In the genomic region with DNA sequence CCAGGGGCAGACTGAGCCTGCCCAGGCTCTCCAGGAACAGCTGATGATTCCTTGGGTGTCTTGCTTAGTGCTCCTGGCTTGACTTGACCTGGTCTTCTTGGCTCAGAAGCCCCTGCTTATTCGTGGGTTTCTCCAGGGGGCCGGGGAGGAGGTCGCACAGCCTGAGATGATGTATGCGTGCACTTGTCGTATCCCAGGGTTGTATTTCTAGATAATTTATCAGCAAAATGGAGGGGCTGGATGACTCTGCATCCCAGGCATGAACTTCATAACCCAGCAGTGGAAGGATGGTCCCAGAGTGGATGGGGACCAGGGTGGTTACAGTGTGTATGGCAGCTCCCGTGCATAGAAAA, we compare ENCODE assay signal across 18 cellular contexts.
"Had no signal": no experiment of that assay in that cellular context is flagged by ENCODE, and none has a peak within 500 bp of the region (broad histone marks: within the 10 kb centered on the region; RNA-seq: fewer than 3 reads in every experiment).

No MANE protein-coding gene starts in this region.

- DNase-seq: activated CD4-positive, alpha-beta T cell treated with anti-CD3 and anti-CD28 coated beads for 48 hours; activated CD4-positive, CD25-positive, alpha-beta regulatory T cell; activated CD8-positive, alpha-beta T cell treated with anti-CD3 and anti-CD28 coated beads for 36 hours; activated naive CD4-positive, alpha-beta T cell treated with anti-CD3 and anti-CD28 coated beads, Interleukin-2, amount 10 ng/mL, durations not matched to agents 7 days and 5 days; activated naive CD8-positive, alpha-beta T cell treated with anti-CD3 and anti-CD28 coated beads, Interleukin-2, amount 50 U/mL, for 24 hours; activated T-cell treated with anti-CD3 and anti-CD28 coated beads, Interleukin-2, amount 50 U/mL, for 1 hour; anterior cingulate cortex; brain microvascular endothelial cell; central memory CD4-positive, alpha-beta T cell; erythroblast; heart left ventricle; left ventricle myocardium superior; naive thymus-derived CD8-positive, alpha-beta T cell; stimulated activated naive B cell treated with anti-CD40 and anti-IgM and Interleukin-4, amounts not matched to agents 10 μg/mL and 1 μg/mL and 100 μg/mL, for 72 hours; T-helper 1 cell; T-helper 9 cell; tibial artery had no signal

- H3K4me3 ChIP-seq: gastroesophageal sphincter, heart left ventricle, tibial artery had no signal

- H3K27me3 ChIP-seq: brain microvascular endothelial cell, gastroesophageal sphincter, heart left ventricle, tibial artery had no signal

- H3K4me1 ChIP-seq: tibial artery had no signal

- H3K36me3 ChIP-seq: brain microvascular endothelial cell had no signal

- ATAC-seq: activated CD8-positive, alpha-beta T cell treated with anti-CD3 and anti-CD28 coated beads for 36 hours; activated naive CD8-positive, alpha-beta T cell treated with anti-CD3 and anti-CD28 coated beads, Interleukin-2, amount 50 U/mL, for 24 hours; gastroesophageal sphincter; heart left ventricle; left ventricle myocardium superior; naive thymus-derived CD8-positive, alpha-beta T cell had no signal

- H3K9me3 ChIP-seq: gastroesophageal sphincter, heart left ventricle, tibial artery had no signal

- H3K27ac ChIP-seq: brain microvascular endothelial cell, gastroesophageal sphincter, heart left ventricle, tibial artery had no signal
